In genomic region chr19:33370783-33371182, GRCh38 we compare ENCODE assay signal across 23 cellular contexts. TPM values are rescaled to one million over a fixed set of nuclear protein-coding genes. Genes with fewer than 3 reads are reported as not detected.
DNase-seq lines count a peak whose midpoint lies in the region; ATAC-seq and TF ChIP-seq lines count a peak whose summit lies in the region.
"Had no signal": no experiment of that assay in that cellular context is flagged by ENCODE, and none has a peak within 500 bp of the region (broad histone marks: within the 10 kb centered on the region; RNA-seq: fewer than 3 reads in every experiment).

No MANE protein-coding gene starts in this region.

- peaks cover 34% of the 10 kb centered on the region for H3K4me1 ChIP-seq in RWPE2 (ENCODE audit: insufficient read depth, poor library complexity, severe bottlenecking)
- peaks cover 12% of the 10 kb centered on the region for H3K4me1 ChIP-seq in psoas muscle
- H3K4me1 ChIP-seq in upper lobe of right lung, result peaks cover 13% of the 10 kb centered on the region

- WGBS in psoas muscle, 3 donors, result 33 to 63% (median 46%) methylated on average over 4 of the region's 4 CpGs

- DNase-seq in CD4-positive, alpha-beta T cell, result no peak
- DNase-seq in RWPE2 (ENCODE audit: low spot score), result no peak
- DNase-seq in psoas muscle, result no peak
- DNase-seq in NCI-H774 (lab: John Stamatoyannopoulos, UW), result no peak
- DNase-seq in upper lobe of right lung, result no peak
- DNase-seq: AML-193; C1 segment of cervical spinal cord; Caco-2; CD8-positive, alpha-beta T cell; GOT3; MV-4-11; NCI-H1105; NCI-H1436 treated with DMSO at 0.1 percent for 48 hours; NCI-H1930; NCI-H2107; NCI-H524; NCI-H748 treated with DMSO at 0.1 percent for 48 hours; SHP77 had no signal

- ATAC-seq in CD4-positive, alpha-beta T cell (ENCODE audit: poor library complexity), result no peak
- ATAC-seq in RWPE2 (ENCODE audit: low read depth) (peak; percentile 4; the same call in 1 of the 3 replicates), esophagus mucosa (peak; percentile 72), psoas muscle (peak in 2 of 4 donors; percentile 5 to 41), HG03108 (IDR thresholded peaks at IDR 0.05; ENCODE audit: unreplicated experiment) (no peak), upper lobe of right lung (no peak)
- ATAC-seq: A549; CD8-positive, alpha-beta T cell had no signal

- H3K27ac ChIP-seq in CD4-positive, alpha-beta T cell (ENCODE audit: low read depth, low read length), result no peak overlapping the region
- H3K27ac ChIP-seq in RWPE2 (ENCODE audit: poor library complexity, severe bottlenecking), result peak overlapping the region; percentile 74
- peak overlapping the region; percentile 63 for H3K27ac ChIP-seq in psoas muscle
- H3K27ac ChIP-seq in upper lobe of right lung, result no peak overlapping the region
- H3K27ac ChIP-seq: A549 had no signal

- peaks cover 11% of the 10 kb centered on the region for H3K36me3 ChIP-seq in RWPE2 (ENCODE audit: low read depth)
- no peaks in the 10 kb centered on the region for H3K36me3 ChIP-seq in psoas muscle (ENCODE audit: insufficient read depth in 1 of 2, low read depth in 1 of 2)
- no peaks in the 10 kb centered on the region for H3K36me3 ChIP-seq in upper lobe of right lung

- no peak overlapping the region for H3K27ac Mint-ChIP-seq in CD4-positive, alpha-beta T cell
- H3K27ac Mint-ChIP-seq: CD8-positive, alpha-beta T cell had no signal

- no peaks in the 10 kb centered on the region for H3K9me3 ChIP-seq in CD4-positive, alpha-beta T cell (ENCODE audit: control insufficient read depth, low read length)
- H3K9me3 ChIP-seq in RWPE2 (ENCODE audit: severe bottlenecking) (no peaks in the 10 kb centered on the region), psoas muscle (no peaks in the 10 kb centered on the region), upper lobe of right lung (no peaks in the 10 kb centered on the region)
- H3K9me3 ChIP-seq: A549, Caco-2, HAP-1 had no signal

- no peaks in the 10 kb centered on the region for H3K27me3 ChIP-seq in CD4-positive, alpha-beta T cell (ENCODE audit: control insufficient read depth, insufficient read depth, low read length)
- H3K27me3 ChIP-seq in RWPE2 (ENCODE audit: insufficient read depth, poor library complexity, severe bottlenecking) (no peaks in the 10 kb centered on the region), psoas muscle (ENCODE audit: insufficient read depth in 3 of 3, low read length in 2 of 3) (peaks cover 0 to under 1% (median 0%) of the 10 kb centered on the region in 3 donors), upper lobe of right lung (no peaks in the 10 kb centered on the region)

- no peak for TF ChIP-seq CTCF in CD4-positive, alpha-beta T cell (IDR thresholded peaks at IDR 0.05)
- TF ChIP-seq CTCF in RWPE2 (IDR thresholded peaks at IDR 0.05; ENCODE audit: poor library complexity, severe bottlenecking) (no peak), psoas muscle (IDR thresholded peaks at IDR 0.05) (no peak), upper lobe of right lung (IDR thresholded peaks at IDR 0.05) (no peak)

- no peaks in the 10 kb centered on the region for H3K27me3 Mint-ChIP-seq in CD4-positive, alpha-beta T cell
- H3K27me3 Mint-ChIP-seq: IgD-negative memory B cell had no signal

- CTCF ChIA-PET in CD4-positive, alpha-beta T cell (lab: Charles Lee), result no interaction called here

- H3K4me3 ChIP-seq in RWPE2 (ENCODE audit: severe bottlenecking), result no peak overlapping the region
- no peak overlapping the region for H3K4me3 ChIP-seq in psoas muscle
- no peak overlapping the region for H3K4me3 ChIP-seq in upper lobe of right lung
- H3K4me3 ChIP-seq: A549, HAP-1 had no signal

- intact Hi-C loops in CD4-positive, alpha-beta T cell (cut with DNase I, micrococcal nuclease), result loop anchor here in 1 of 2 experiments (5.0 to 10.0 kb wide), 5 partner anchors 68 to 966 kb away; partner anchors contain the start of genes CEBPA, CEP89, DPY19L3 and FAAP24
- intact Hi-C loops in psoas muscle (cut with DNase I), result loop anchor here (5.0 kb wide), 1 partner anchor 68 kb away; the partner anchor contains the start of gene CEBPA (in 2 of the 2)
- intact Hi-C loops in upper lobe of right lung (cut with DNase I), result no loop called here

- H3K9me3 Mint-ChIP-seq in CD4-positive, alpha-beta T cell, result no peaks in the 10 kb centered on the region
- H3K9me3 Mint-ChIP-seq: CD8-positive, alpha-beta T cell had no signal

- POLR2A ChIA-PET in CD4-positive, alpha-beta T cell (lab: Charles Lee), result no interaction called here

- peak overlapping the region; percentile 32 for H3K4me3 Mint-ChIP-seq in CD4-positive, alpha-beta T cell

- peaks cover 22% of the 10 kb centered on the region for H3K4me1 Mint-ChIP-seq in CD4-positive, alpha-beta T cell (ENCODE audit: low read depth)

- H3K36me3 Mint-ChIP-seq in CD4-positive, alpha-beta T cell (ENCODE audit: low read depth), result no peaks in the 10 kb centered on the region
- H3K36me3 Mint-ChIP-seq: CD8-positive, alpha-beta T cell had no signal

RNA-seq across cellular contexts. Expression of gene CEBPG, which starts 2.7 kb away (rescaled TPM):
- 10 to 100 TPM; 15.5 TPM for total RNA-seq in CD4-positive, alpha-beta T cell
- 26.5 TPM for total RNA-seq in esophagus mucosa
- 10 to 100 TPM; 29.9 to 54.5 (median 49.5) TPM for total RNA-seq in psoas muscle
- polyA plus RNA-seq in psoas muscle, result 10 to 100 TPM; 47.0 to 95.7 (median 60.3) TPM
- total RNA-seq in upper lobe of right lung, result 32.3 TPM

Comparison
In these comparisons a context has a peak if more than half of its experiments do, and no peak if none do; other contexts are left out.
1. ATAC-seq: peak in RWPE2 (single experiment) and esophagus mucosa (single experiment); none in CD4-positive, alpha-beta T cell (single experiment), HG03108 (single experiment) and upper lobe of right lung (single experiment).
2. H3K27ac ChIP-seq: peak in RWPE2 (single experiment) and psoas muscle (single experiment); none in CD4-positive, alpha-beta T cell (single experiment) and upper lobe of right lung (single experiment).